ENCODE assay signal across 31 cellular contexts in the genomic region with DNA sequence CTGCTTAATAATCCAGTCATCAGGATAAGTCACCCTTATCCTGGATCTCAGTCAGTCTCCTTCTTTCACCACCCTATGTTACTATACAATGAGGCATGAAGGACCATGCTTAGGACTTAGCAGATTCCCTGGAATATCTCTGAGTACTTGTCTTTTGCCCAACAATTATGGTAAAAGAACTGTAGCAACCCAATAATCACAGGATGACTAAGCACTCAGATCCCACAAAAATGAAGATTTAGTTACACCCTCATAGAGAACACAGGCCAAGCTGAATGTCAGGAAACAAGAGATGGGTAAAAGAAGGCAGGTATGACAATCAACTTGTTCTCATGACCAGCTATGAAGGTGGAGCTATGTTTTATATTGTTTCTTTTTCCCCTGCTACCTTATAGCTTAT.
DNase-seq lines count a peak whose midpoint lies in the region; ATAC-seq, FAIRE-seq and TF ChIP-seq lines count a peak whose summit lies in the region.
"Had no signal": no experiment of that assay in that cellular context is flagged by ENCODE, and none has a peak within 500 bp of the region (broad histone marks: within the 10 kb centered on the region; RNA-seq: fewer than 3 reads in every experiment).

No MANE protein-coding gene starts in this region.

- no peaks in the 10 kb centered on the region for H3K79me2 ChIP-seq in astrocyte (ENCODE audit: insufficient read depth, low read length)

- H3K9ac ChIP-seq in astrocyte (ENCODE audit: low read length), result no peak overlapping the region

- DNase-seq in EL (peak; percentile 39), HFFc6 (peak; percentile 37), astrocyte (ENCODE audit: low read depth) (peak; percentile 42), foreskin keratinocyte (peak; percentile 42 to 70), NCI-H146 treated with DMSO at 0.1 percent for 48 hours (lab: John Stamatoyannopoulos, UW; ENCODE audit: unreplicated experiment) (no peak), retina (no peak), HuH-7 (ENCODE audit: low spot score) (no peak), SW480 (ENCODE audit: low spot score) (no peak)
- DNase-seq: activated B cell treated with CpG ODN at 0.5 μM for 24 hours; activated naive CD4-positive, alpha-beta T cell; activated T-cell treated with anti-CD3 and anti-CD28 coated beads, Interleukin-2, amount 50 U/mL, for 72 hours; C1 segment of cervical spinal cord; cortex of kidney; DMS79; endodermal cell; left ventricle myocardium superior; MM.1S; naive thymus-derived CD8-positive, alpha-beta T cell; NCI-H1417; NCI-H510A treated with DMSO at 0.1 percent for 48 hours; NK-92 treated with Interleukin-12 subunit alpha and Interleukin-12 subunit beta, amount 100 ng/mL, for 24 hours; nucleus accumbens; PC-9; SIG-M5 had no signal

- H4K20me1 ChIP-seq in astrocyte (ENCODE audit: insufficient read depth, low read length), result no peaks in the 10 kb centered on the region

- H3K27ac ChIP-seq in astrocyte (ENCODE audit: low read depth, low read length) (no peak overlapping the region), foreskin keratinocyte (peak overlapping the region; percentile 52)
- H3K27ac ChIP-seq: esophagus muscularis mucosa, PC-9 had no signal

- TF ChIP-seq CTCF in HFFc6 (IDR thresholded peaks at IDR 0.05), result no peak
- no peak for TF ChIP-seq CTCF in astrocyte (IDR thresholded peaks at IDR 0.05; ENCODE audit: insufficient read depth, low read depth, low read length)
- no peak for TF ChIP-seq CTCF in foreskin keratinocyte (conservative IDR thresholded peaks at IDR 0.05)

- H3K27me3 Mint-ChIP-seq in HFFc6 (ENCODE audit: insufficient read depth) (no peaks in the 10 kb centered on the region), astrocyte (ENCODE audit: low read depth, unreplicated experiment) (peaks cover 4% of the 10 kb centered on the region)

- H3K36me3 Mint-ChIP-seq in HFFc6 (ENCODE audit: low read depth) (peaks cover 6% of the 10 kb centered on the region; the same call in 1 of the 2 replicates), astrocyte (ENCODE audit: low read depth, unreplicated experiment) (no peaks in the 10 kb centered on the region)
- H3K36me3 Mint-ChIP-seq: naive thymus-derived CD8-positive, alpha-beta T cell had no signal

- H3K9me3 Mint-ChIP-seq in HFFc6 (peaks cover 3% of the 10 kb centered on the region; the same call in 1 of the 2 replicates), astrocyte (ENCODE audit: unreplicated experiment) (no peaks in the 10 kb centered on the region)
- H3K9me3 Mint-ChIP-seq: activated B cell treated with CpG ODN at 0.5 μM for 24 hours; activated T-cell treated with anti-CD3 and anti-CD28 coated beads, Interleukin-2, amount 50 U/mL, for 72 hours; naive thymus-derived CD8-positive, alpha-beta T cell; stimulated activated naive CD8-positive, alpha-beta T cell treated with anti-CD3 and anti-CD28 coated beads, Interleukin-15, Interleukin-2, amounts not matched to agents 100 ng/mL and 50 ng/mL, for 24 hours had no signal

- H3K9me3 ChIP-seq in astrocyte (ENCODE audit: insufficient read depth, low read depth, low read length), result no peaks in the 10 kb centered on the region
- H3K9me3 ChIP-seq: esophagus muscularis mucosa, thoracic aorta had no signal

- H3K27ac Mint-ChIP-seq in HFFc6, result peak overlapping the region; percentile 12; the same call in 1 of the 2 replicates
- H3K27ac Mint-ChIP-seq in astrocyte (ENCODE audit: unreplicated experiment), result no peak overlapping the region
- H3K27ac Mint-ChIP-seq: activated B cell treated with CpG ODN at 0.5 μM for 24 hours; activated T-cell treated with anti-CD3 and anti-CD28 coated beads, Interleukin-2, amount 50 U/mL, for 72 hours; endodermal cell; stimulated activated naive CD8-positive, alpha-beta T cell treated with anti-CD3 and anti-CD28 coated beads, Interleukin-15, Interleukin-2, amounts not matched to agents 100 ng/mL and 50 ng/mL, for 24 hours had no signal

- no peak overlapping the region for H2AFZ ChIP-seq in astrocyte (ENCODE audit: low read depth, low read length)
- H2AFZ ChIP-seq: PC-9 had no signal

- H3K27me3 ChIP-seq in astrocyte (ENCODE audit: insufficient read depth, low read length) (no peaks in the 10 kb centered on the region), foreskin keratinocyte (no peaks in the 10 kb centered on the region)
- H3K27me3 ChIP-seq: esophagus muscularis mucosa had no signal

- FAIRE-seq in astrocyte (lab: Jason Lieb, UNC), result no peak
- FAIRE-seq: GM12892, H1, islet of Langerhans, urothelium cell line had no signal

- H3K36me3 ChIP-seq in astrocyte (ENCODE audit: insufficient read depth, low read length), result no peaks in the 10 kb centered on the region
- H3K36me3 ChIP-seq: esophagus muscularis mucosa, thoracic aorta had no signal

- H3K4me2 ChIP-seq in astrocyte (ENCODE audit: low read length), result no peak overlapping the region
- H3K4me2 ChIP-seq: PC-9 had no signal

- no peaks in the 10 kb centered on the region for H3K4me1 ChIP-seq in astrocyte (ENCODE audit: insufficient read depth, low read length)
- H3K4me1 ChIP-seq in foreskin keratinocyte, result peaks cover 12% of the 10 kb centered on the region
- H3K4me1 ChIP-seq: esophagus muscularis mucosa had no signal

- peak; percentile 42 for ATAC-seq in foreskin keratinocyte
- ATAC-seq: activated T-cell treated with anti-CD3 and anti-CD28 coated beads, Interleukin-2, amount 50 U/mL, for 72 hours; left ventricle myocardium superior; naive thymus-derived CD8-positive, alpha-beta T cell had no signal

- H3K4me3 Mint-ChIP-seq in HFFc6 (no peak overlapping the region), astrocyte (ENCODE audit: unreplicated experiment) (no peak overlapping the region)
- H3K4me3 Mint-ChIP-seq: activated B cell treated with CpG ODN at 0.5 μM for 24 hours; activated T-cell treated with anti-CD3 and anti-CD28 coated beads, Interleukin-2, amount 50 U/mL, for 72 hours; endodermal cell; naive thymus-derived CD8-positive, alpha-beta T cell; stimulated activated naive CD8-positive, alpha-beta T cell treated with anti-CD3 and anti-CD28 coated beads, Interleukin-15, Interleukin-2, amounts not matched to agents 100 ng/mL and 50 ng/mL, for 24 hours had no signal

- no peak overlapping the region for H3K4me3 ChIP-seq in astrocyte (ENCODE audit: insufficient read depth, low read depth, low read length)
- H3K4me3 ChIP-seq: esophagus muscularis mucosa, PC-9, thoracic aorta had no signal

- H3K4me1 Mint-ChIP-seq in HFFc6 (ENCODE audit: low read depth) (peaks cover 30% of the 10 kb centered on the region), astrocyte (ENCODE audit: low read depth, unreplicated experiment) (peaks cover 14% of the 10 kb centered on the region)
- H3K4me1 Mint-ChIP-seq: activated B cell treated with CpG ODN at 0.5 μM for 24 hours; naive thymus-derived CD8-positive, alpha-beta T cell had no signal

Comparison
In these comparisons a context has a peak if more than half of its experiments do, and no peak if none do; other contexts are left out.
1. DNase-seq: peak in EL (single experiment), HFFc6 (single experiment), astrocyte (single experiment) and foreskin keratinocyte (2 of 2); none in NCI-H146 treated with DMSO at 0.1 percent for 48 hours (single experiment), retina (single experiment), HuH-7 (single experiment) and SW480 (single experiment).